ENCODE assay signal across 8 cellular contexts in the genomic region with DNA sequence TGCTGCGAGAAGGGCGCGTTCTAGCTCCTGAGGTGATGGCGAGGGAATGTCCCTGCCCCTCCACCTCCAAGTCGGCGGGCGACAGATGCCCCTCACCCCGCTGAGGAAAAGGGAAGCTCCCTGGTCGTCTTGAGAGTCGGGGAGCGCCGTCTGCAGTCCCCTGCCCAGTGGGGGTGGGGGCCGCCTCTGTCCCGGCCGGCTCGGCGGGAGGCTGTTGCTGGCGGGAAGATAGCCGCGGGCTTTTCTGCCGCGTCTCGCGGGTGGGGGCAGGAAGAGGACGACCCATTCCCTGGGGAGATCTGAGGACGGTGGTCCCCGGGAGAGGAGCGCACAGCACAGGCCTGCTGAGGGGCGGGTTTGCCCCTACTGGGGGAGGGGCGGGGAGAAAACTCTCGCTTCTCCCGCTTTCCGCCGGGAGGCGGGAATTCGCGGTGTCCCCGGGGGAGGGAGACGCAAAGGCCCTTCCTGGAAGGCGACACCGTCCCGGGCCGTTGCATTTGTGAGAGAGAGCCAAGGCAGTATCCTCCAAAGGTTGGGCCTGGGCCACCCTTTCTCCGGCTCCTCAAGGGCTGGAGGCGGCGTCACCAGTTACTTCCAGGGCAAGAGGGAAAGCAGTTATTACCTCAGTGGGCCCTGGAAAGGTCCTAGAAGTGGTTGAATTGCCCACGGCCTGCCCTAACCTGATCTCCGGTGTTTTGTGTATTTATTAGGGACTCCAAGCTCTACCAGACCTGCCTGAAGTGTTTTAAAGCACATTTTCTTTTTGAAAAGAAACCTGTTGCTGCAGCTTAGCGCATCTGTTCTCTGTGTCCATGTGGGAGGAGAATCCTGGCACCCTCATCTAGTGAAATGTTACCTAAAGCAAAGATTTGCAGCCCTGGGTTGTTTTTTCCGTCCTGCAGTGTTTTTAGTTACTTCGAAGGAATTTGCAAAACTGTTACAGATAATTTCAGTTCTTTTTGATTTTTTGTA. TPM values are rescaled to one million over a fixed set of nuclear protein-coding genes. Genes with fewer than 3 reads are reported as not detected.
DNase-seq lines count a peak whose midpoint lies in the region; ATAC-seq and TF ChIP-seq lines count a peak whose summit lies in the region.

No MANE protein-coding gene starts in this region.

- H3K9me3 ChIP-seq in RWPE2 (ENCODE audit: severe bottlenecking) (no peaks in the 10 kb centered on the region), adipocyte (ENCODE audit: control insufficient read depth, low read length) (no peaks in the 10 kb centered on the region)

- ATAC-seq in RWPE2 (ENCODE audit: low read depth) = peak; percentile 24
- peak; percentile 65 for ATAC-seq in Right ventricle myocardium superior (ENCODE audit: poor library complexity)

- DNase-seq in DMS79 (lab: John Stamatoyannopoulos, UW) (peak; percentile 92), H7 (peak; percentile 90), LHCN-M2 (ENCODE audit: low read depth) (peak; percentile 67), RWPE2 (ENCODE audit: low spot score) (peak; percentile 47), adipocyte (ENCODE audit: low read depth) (peak; percentile 77), Right ventricle myocardium superior (peak; percentile 88), nucleus accumbens (lab: John Stamatoyannopoulos, UW) (peak in 51 of 56 donors; percentile 13 to 81 (median 63)), GM19238 (ENCODE audit: insufficient read length, low spot score) (no peak)

- intact Hi-C loops in Right ventricle myocardium superior (cut with DNase I) = no loop called here

- H3K4me1 ChIP-seq in RWPE2 (ENCODE audit: insufficient read depth, poor library complexity, severe bottlenecking) (peaks cover 12% of the 10 kb centered on the region), adipocyte (ENCODE audit: control insufficient read depth, insufficient read depth, low read length) (peaks cover 33% of the 10 kb centered on the region)

- H3K27ac ChIP-seq in RWPE2 (ENCODE audit: poor library complexity, severe bottlenecking) = peak overlapping the region; percentile 84

- H3K27me3 ChIP-seq in H7 (ENCODE audit: control insufficient read depth, insufficient read depth, low read length) (no peaks in the 10 kb centered on the region), RWPE2 (ENCODE audit: insufficient read depth, poor library complexity, severe bottlenecking) (no peaks in the 10 kb centered on the region), adipocyte (replicated peaks; ENCODE audit: control insufficient read depth, insufficient read depth, low read length) (no peaks in the 10 kb centered on the region)

- H3K36me3 ChIP-seq in H7 (replicated peaks; ENCODE audit: control insufficient read depth, insufficient read depth, low read length) = no peaks in the 10 kb centered on the region
- H3K36me3 ChIP-seq in RWPE2 (ENCODE audit: low read depth) = peaks cover 47% of the 10 kb centered on the region
- H3K36me3 ChIP-seq in adipocyte (ENCODE audit: control insufficient read depth, insufficient read depth, low read length, severe bottlenecking) = peaks cover 7% of the 10 kb centered on the region

- H3K9ac ChIP-seq in adipocyte (ENCODE audit: low read length) = peak overlapping the region; percentile 100

- TF ChIP-seq CTCF in RWPE2 (IDR thresholded peaks at IDR 0.05; ENCODE audit: poor library complexity, severe bottlenecking) = no peak

- H3K4me3 ChIP-seq in H7 (ENCODE audit: insufficient read depth, low read depth, low read length) = peak overlapping the region; percentile 99
- H3K4me3 ChIP-seq in RWPE2 (ENCODE audit: severe bottlenecking) = peak overlapping the region; percentile 95
- peak overlapping the region; percentile 99 for H3K4me3 ChIP-seq in adipocyte (ENCODE audit: low read length)

RNA-seq across cellular contexts. Expression of a gene that starts 0.6 kb away (rescaled TPM):
- total RNA-seq in H7 (2014; rRNA removed; shearing (Covaris generic)) = 83.0 and 83.4 TPM in 2 replicates
- 33.7 and 41.0 TPM in 2 replicates for total RNA-seq in LHCN-M2 (2014; rRNA removed)
- polyA plus RNA-seq in LHCN-M2 (2012) = 12.1 TPM
- 12.7 TPM for total RNA-seq in Right ventricle myocardium superior

RNA-seq across cellular contexts. Expression of a gene that starts 0.9 kb away (rescaled TPM):
- 239 and 260 TPM in 2 replicates for total RNA-seq in H7 (2014; rRNA removed; shearing (Covaris generic))
- total RNA-seq in LHCN-M2 (2014; rRNA removed) (57.8 and 64.5 TPM in 2 replicates), Right ventricle myocardium superior (34.1 TPM)
- 62.6 TPM for polyA plus RNA-seq in LHCN-M2 (2012)

RNA-seq across cellular contexts. Expression of a gene that starts 52.6 kb away (rescaled TPM):
- 0.63 and 4.4 TPM in 2 replicates for total RNA-seq in H7 (2014; rRNA removed; shearing (Covaris generic))
- 8.7 and 28.5 TPM in 2 replicates for total RNA-seq in LHCN-M2 (2014; rRNA removed)
- polyA plus RNA-seq in LHCN-M2 (2012) = 18.5 TPM
- 139 TPM for total RNA-seq in Right ventricle myocardium superior
